In genomic region chr20:62926229-62927127, GRCh38 we compare ENCODE assay signal across 8 cellular contexts. TPM values are rescaled to one million over a fixed set of nuclear protein-coding genes. Genes with fewer than 3 reads are reported as not detected.
DNase-seq lines count a peak whose midpoint lies in the region; ATAC-seq, FAIRE-seq and TF ChIP-seq lines count a peak whose summit lies in the region.

Gene DIDO1 (minus strand): TSS chr20:62926505.

- FAIRE-seq in RCC 7860 (lab: Jason Lieb, UNC), result no peak

- no peaks in the 10 kb centered on the region for H3K27me3 ChIP-seq in fibroblast of lung (ENCODE audit: control insufficient read depth, insufficient read depth, low read length)

- peak; percentile 23 to 32 for TF ChIP-seq CTCF in fibroblast of lung (conservative IDR thresholded peaks at IDR 0.05 in 1 of 2, IDR thresholded peaks at IDR 0.05 in 1 of 2; ENCODE audit: low read depth in 1 of 2, low read length in 2 of 2)
- peak; percentile 68 for TF ChIP-seq CTCF in natural killer cell (IDR thresholded peaks at IDR 0.05)

- peaks cover 93% of the 10 kb centered on the region for H3K79me2 ChIP-seq in fibroblast of lung (ENCODE audit: control insufficient read depth, insufficient read depth, low read length)

- no peaks in the 10 kb centered on the region for H3K27me3 Mint-ChIP-seq in natural killer cell (ENCODE audit: low read depth in 2 of 2)

- DNase-seq in DMS53 treated with DMSO at 0.1 percent for 48 hours (lab: John Stamatoyannopoulos, UW; ENCODE audit: unreplicated experiment) (peak; percentile 85), KG1 (lab: John Stamatoyannopoulos, UW) (peak; percentile 80), RCC 7860 (ENCODE audit: low spot score) (peak; percentile 79), activated T-helper 1 cell treated with Interleukin-2 at 50 U/mL for 16 hours (ENCODE audit: low read depth) (peak; percentile 90), fibroblast of lung (ENCODE audit: low read depth in 2 of 2) (peak; percentile 77 to 81), natural killer cell (peak; percentile 86)
- peak; percentile 87 for DNase-seq in stimulated activated naive CD4-positive, alpha-beta T cell treated with Interleukin-2 at 50 U/mL for 16 hours (lab: John Stamatoyannopoulos, UW)

- no peaks in the 10 kb centered on the region for H3K36me3 ChIP-seq in fibroblast of lung (ENCODE audit: control insufficient read depth, insufficient read depth, low read length)

- H4K20me1 ChIP-seq in fibroblast of lung (ENCODE audit: control insufficient read depth, extremely low read depth, insufficient read depth, low read length), result peaks cover 9% of the 10 kb centered on the region

- H3K4me3 ChIP-seq in fibroblast of lung (replicated peaks in 1 of 4; ENCODE audit: control extremely low read depth in 1 of 4, insufficient read depth in 1 of 4, low read depth in 3 of 4, low read length in 4 of 4), result peak within 1 kb of the TSS; percentile 90 to 96 (median 92)

- peak within 1 kb of the TSS; percentile 70 for H2AFZ ChIP-seq in fibroblast of lung (ENCODE audit: low read length)

- H3K9me3 Mint-ChIP-seq in natural killer cell, result no peaks in the 10 kb centered on the region

- H3K4me2 ChIP-seq in fibroblast of lung (ENCODE audit: extremely low read depth, insufficient read depth, low read length), result peak within 1 kb of the TSS; percentile 99

- H3K27ac ChIP-seq in fibroblast of lung (ENCODE audit: insufficient read depth, low read length), result peak within 1 kb of the TSS; percentile 85

- peak within 1 kb of the TSS; percentile 97 for H3K4me3 Mint-ChIP-seq in natural killer cell

- peak within 1 kb of the TSS; percentile 95 to 97 for H3K27ac Mint-ChIP-seq in natural killer cell

- intact Hi-C loops in natural killer cell (cut with micrococcal nuclease), result loop anchor here (1.0 to 5.0 kb wide), 3 partner anchors 11 to 64 kb away; partner anchors contain the start of gene TCFL5

- peak within 1 kb of the TSS; percentile 93 for H3K9ac ChIP-seq in fibroblast of lung (ENCODE audit: insufficient read depth, low read length)

- peaks cover 51 to 67% of the 10 kb centered on the region in 2 donors for H3K4me1 Mint-ChIP-seq in natural killer cell

- ATAC-seq in GM21717 (IDR thresholded peaks at IDR 0.05; ENCODE audit: unreplicated experiment) (peak; percentile 54), natural killer cell (peak; percentile 72 to 90 (median 86))

- no peaks in the 10 kb centered on the region for H3K9me3 ChIP-seq in fibroblast of lung (ENCODE audit: control insufficient read depth, insufficient read depth, low read depth, low read length)

- no peaks in the 10 kb centered on the region for H3K36me3 Mint-ChIP-seq in natural killer cell

- H3K4me1 ChIP-seq in fibroblast of lung (ENCODE audit: control insufficient read depth, extremely low read depth, insufficient read depth, low read length), result peaks cover 16% of the 10 kb centered on the region

RNA-seq across cellular contexts. Expression of gene DIDO1, which starts in this region (rescaled TPM):
- total RNA-seq in fibroblast of lung (27.7 and 33.2 TPM in 2 replicates), natural killer cell (100 to 1,000 TPM in 1 of 3 donors, 10 to 100 TPM in 2; 79.5 to 116 (median 83.4) TPM)
- polyA plus RNA-seq in fibroblast of lung, result 25.9 and 28.8 TPM in 2 replicates
- 23.1 and 23.5 TPM in 2 replicates for polyA plus RNA-seq in fibroblast of lung (2012)
- 24.0 and 26.3 TPM in 2 replicates for polyA minus RNA-seq in fibroblast of lung (ENCODE audit: low replicate concordance)

Comparison
In these comparisons a context has a peak if more than half of its experiments do, and no peak if none do; other contexts are left out.
1. Peak in every context shown above with its lines: DNase-seq, ATAC-seq, H3K4me3 ChIP-seq and H3K27ac ChIP-seq.